2 cellular contexts compared by ENCODE assay signal in genomic region chr13:111616203-111616602, GRCh38.
TF ChIP-seq lines count a peak whose summit lies in the region.

No MANE protein-coding gene starts in this region.

TF ChIP-seq in liver, 16 proteins besides CTCF, POLR2A, EP300 and RAD21 (continued from another document):
- TF ChIP-seq ATF3 (IDR thresholded peaks at IDR 0.05): no peak
- peak; percentile 28 for TF ChIP-seq REST (IDR thresholded peaks at IDR 0.05)
- peak; percentile 61 for TF ChIP-seq SP1 (IDR thresholded peaks at IDR 0.05)
- peak; percentile 46 for TF ChIP-seq FOXA2 (IDR thresholded peaks at IDR 0.05)
- peak; percentile 44 to 54 for TF ChIP-seq HNF4A (conservative IDR thresholded peaks at IDR 0.05)
- TF ChIP-seq HNF4G (IDR thresholded peaks at IDR 0.05): no peak
TF ChIP-seq in liver: peak in this region for 9.

TF ChIP-seq in neural cell, 6 proteins besides CTCF, POLR2A, EP300 and RAD21 (continued from another document):
- TF ChIP-seq EZH2 (IDR thresholded peaks at IDR 0.05; ENCODE audit: borderline replicate concordance, insufficient read depth, low read length, poor library complexity, severe bottlenecking): no peak
TF ChIP-seq in neural cell: peak in this region for 1.
